26 cellular contexts compared by ENCODE assay signal in genomic region chr2:188645982-188646381, GRCh38.
A peak's percentile ranks its signal among the peaks of the same experiment; 100 is the strongest.
DNase-seq lines count a peak whose midpoint lies in the region; ATAC-seq, FAIRE-seq and TF ChIP-seq lines count a peak whose summit lies in the region.
"Had no signal": no experiment of that assay in that cellular context is flagged by ENCODE, and none has a peak within 500 bp of the region (broad histone marks: within the 10 kb centered on the region; RNA-seq: fewer than 3 reads in every experiment).

No MANE protein-coding gene starts in this region.

- no peak for TF ChIP-seq POLR2A in HepG2 (IDR thresholded peaks at IDR 0.05; ENCODE audit: insufficient read depth in 1 of 2, low read depth in 2 of 2, low read length in 2 of 2)

- H3K9ac ChIP-seq in astrocyte (ENCODE audit: low read length) (no peak overlapping the region), HepG2 (ENCODE audit: insufficient read depth, low read depth, low read length) (no peak overlapping the region)

- H3K4me1 ChIP-seq in astrocyte (ENCODE audit: insufficient read depth, low read length) (no peaks in the 10 kb centered on the region), HepG2 (ENCODE audit: insufficient read depth, low read length) (no peaks in the 10 kb centered on the region)
- H3K4me1 ChIP-seq: BE2C, Caco-2 had no signal

- H3K27ac ChIP-seq in astrocyte (ENCODE audit: low read depth, low read length) (no peak overlapping the region), HepG2 (ENCODE audit: extremely low read length, insufficient read depth, low read length) (no peak overlapping the region)
- H3K27ac ChIP-seq: tibial artery had no signal

- H3K4me1 Mint-ChIP-seq in astrocyte (ENCODE audit: low read depth, unreplicated experiment): peaks cover 5% of the 10 kb centered on the region
- no peaks in the 10 kb centered on the region for H3K4me1 Mint-ChIP-seq in stimulated activated effector memory CD8-positive, alpha-beta T cell treated with anti-CD3 and anti-CD28 coated beads, Interleukin-12 subunit alpha, Interleukin-12 subunit beta, amount 100 ng/mL, for 72 hours
- H3K4me1 Mint-ChIP-seq: activated naive CD8-positive, alpha-beta T cell treated with anti-CD3 and anti-CD28 coated beads, Interleukin-2, amount 10 ng/mL, durations not matched to agents 7 days and 5 days had no signal

- DNase-seq in HCEC 1CT (peak; percentile 74), astrocyte (ENCODE audit: low read depth) (peak; percentile 85), fibroblast of villous mesenchyme (ENCODE audit: low read depth) (peak; percentile 29), stromal cell of bone marrow (ENCODE audit: low read depth) (peak; percentile 19), HepG2 (ENCODE audit: low spot score) (no peak), midbrain (lab: John Stamatoyannopoulos, UW) (no peak)
- no peak for DNase-seq in stimulated activated effector memory CD8-positive, alpha-beta T cell treated with anti-CD3 and anti-CD28 coated beads, Interleukin-12 subunit alpha, Interleukin-12 subunit beta, amount 100 ng/mL, for 72 hours (ENCODE audit: low spot score in 2 of 2)
- DNase-seq: activated CD4-positive, alpha-beta memory T cell treated with anti-CD3 and anti-CD28 coated beads for 36 hours; activated CD4-positive, CD25-positive, alpha-beta regulatory T cell; activated naive CD8-positive, alpha-beta T cell treated with anti-CD3 and anti-CD28 coated beads, Interleukin-2, amount 10 ng/mL, durations not matched to agents 7 days and 5 days; BE2C; Caco-2; H7; hippocampal formation; mucosa of descending colon; NCI-H1092 treated with DMSO at 0.1 percent for 48 hours; NCI-H2081 treated with DMSO at 0.1 percent for 48 hours; NCI-H524; RPMI8226; stimulated activated CD4-positive, alpha-beta T cell treated with anti-CD3 and anti-CD28 coated beads, Interleukin-2, amount 100 ng/mL, for 24 hours; stimulated activated naive CD4-positive, alpha-beta T cell treated with Interleukin-2 at 50 U/mL for 16 hours; T1000; tibial artery had no signal

- H3K9me3 Mint-ChIP-seq in astrocyte (ENCODE audit: unreplicated experiment): no peaks in the 10 kb centered on the region
- H3K9me3 Mint-ChIP-seq in stimulated activated effector memory CD8-positive, alpha-beta T cell treated with anti-CD3 and anti-CD28 coated beads, Interleukin-12 subunit alpha, Interleukin-12 subunit beta, amount 100 ng/mL, for 72 hours: peaks cover 16% of the 10 kb centered on the region
- H3K9me3 Mint-ChIP-seq: activated naive CD8-positive, alpha-beta T cell treated with anti-CD3 and anti-CD28 coated beads, Interleukin-2, amount 10 ng/mL, durations not matched to agents 7 days and 5 days had no signal

- no peak overlapping the region for H3K4me3 Mint-ChIP-seq in astrocyte (ENCODE audit: unreplicated experiment)
- no peak overlapping the region for H3K4me3 Mint-ChIP-seq in stimulated activated effector memory CD8-positive, alpha-beta T cell treated with anti-CD3 and anti-CD28 coated beads, Interleukin-12 subunit alpha, Interleukin-12 subunit beta, amount 100 ng/mL, for 72 hours
- H3K4me3 Mint-ChIP-seq: activated CD4-positive, alpha-beta memory T cell treated with anti-CD3 and anti-CD28 coated beads for 36 hours; activated naive CD8-positive, alpha-beta T cell treated with anti-CD3 and anti-CD28 coated beads, Interleukin-2, amount 10 ng/mL, durations not matched to agents 7 days and 5 days; dendritic cell treated with granulocyte-macrophage colony-stimulating factor and Interleukin-4, amounts not matched to agents 40 ng/mL and 50 ng/mL, for 4 days had no signal

- POLR2A ChIA-PET in HepG2 (lab: Yijun Ruan, JAX): no interaction called here

- in situ Hi-C loops in HepG2 (cut with HindIII; ENCODE audit: extremely low pct_ligation_motif_present, low pct_unique_long_range_greater_than_20kb): no loop called here

- H2AFZ ChIP-seq in astrocyte (ENCODE audit: low read depth, low read length) (peak overlapping the region; percentile 46), HepG2 (ENCODE audit: low read length) (no peak overlapping the region)

- CTCF ChIA-PET in HepG2 (lab: Yijun Ruan, JAX; ENCODE audit: low intra/inter-chr PET ratio, low total read pairs): no interaction called here

- no peaks in the 10 kb centered on the region for H3K9me3 ChIP-seq in astrocyte (ENCODE audit: insufficient read depth, low read depth, low read length)
- H3K9me3 ChIP-seq in HepG2 (ENCODE audit: low read length): peaks cover 12% of the 10 kb centered on the region; the same call in 1 of the 2 replicates
- H3K9me3 ChIP-seq: BE2C, Caco-2, mucosa of descending colon, tibial artery had no signal

- TF ChIP-seq RAD21 in HepG2 (CRISPR knock-in tag; IDR thresholded peaks at IDR 0.05): no peak

- H3K27ac Mint-ChIP-seq in astrocyte (ENCODE audit: unreplicated experiment): no peak overlapping the region
- no peak overlapping the region for H3K27ac Mint-ChIP-seq in stimulated activated effector memory CD8-positive, alpha-beta T cell treated with anti-CD3 and anti-CD28 coated beads, Interleukin-12 subunit alpha, Interleukin-12 subunit beta, amount 100 ng/mL, for 72 hours
- H3K27ac Mint-ChIP-seq: activated CD4-positive, alpha-beta memory T cell treated with anti-CD3 and anti-CD28 coated beads for 36 hours; activated naive CD8-positive, alpha-beta T cell treated with anti-CD3 and anti-CD28 coated beads, Interleukin-2, amount 10 ng/mL, durations not matched to agents 7 days and 5 days; dendritic cell treated with granulocyte-macrophage colony-stimulating factor and Interleukin-4, amounts not matched to agents 40 ng/mL and 50 ng/mL, for 4 days had no signal

- no TSS peak for BruUV-seq in HepG2 (replicated peaks; lab: Mats Ljungman, UMichigan)

- FAIRE-seq in astrocyte (lab: Jason Lieb, UNC): peak; percentile 54
- no peak for FAIRE-seq in HepG2 (lab: Jason Lieb, UNC)
- FAIRE-seq: islet of Langerhans had no signal

- no peak for TF ChIP-seq EP300 in HepG2 (IDR thresholded peaks at IDR 0.05; ENCODE audit: low read depth in 2 of 2, low read length in 2 of 2)
- no peak for TF ChIP-seq EP300 in HepG2 (CRISPR knock-in tag; IDR thresholded peaks at IDR 0.05; ENCODE audit: borderline replicate concordance)

- H3K27me3 Mint-ChIP-seq in astrocyte (ENCODE audit: low read depth, unreplicated experiment): no peaks in the 10 kb centered on the region
- H3K27me3 Mint-ChIP-seq: activated CD4-positive, alpha-beta memory T cell treated with anti-CD3 and anti-CD28 coated beads for 36 hours; activated naive CD8-positive, alpha-beta T cell treated with anti-CD3 and anti-CD28 coated beads, Interleukin-2, amount 10 ng/mL, durations not matched to agents 7 days and 5 days; dendritic cell treated with granulocyte-macrophage colony-stimulating factor and Interleukin-4, amounts not matched to agents 40 ng/mL and 50 ng/mL, for 4 days had no signal

- H3K4me3 ChIP-seq in astrocyte (ENCODE audit: insufficient read depth, low read depth, low read length) (no peak overlapping the region), fibroblast of villous mesenchyme (ENCODE audit: low read depth, low read length) (no peak overlapping the region), HepG2 (replicated peaks in 1 of 3; ENCODE audit: insufficient read depth in 1 of 3, low read depth in 2 of 3, low read length in 3 of 3) (no peak overlapping the region)
- H3K4me3 ChIP-seq: mucosa of descending colon, skin epidermis, tibial artery had no signal

- intact Hi-C loops in HepG2 (cut with micrococcal nuclease; ENCODE audit: unreplicated experiment): no loop called here

- H3K4me2 ChIP-seq in astrocyte (ENCODE audit: low read length) (peak overlapping the region; percentile 1), HepG2 (ENCODE audit: low read depth, low read length) (no peak overlapping the region)

- H3K27me3 ChIP-seq in astrocyte (ENCODE audit: insufficient read depth, low read length) (no peaks in the 10 kb centered on the region), HepG2 (ENCODE audit: control insufficient read depth in 1 of 2, insufficient read depth in 2 of 2, low read length in 2 of 2) (no peaks in the 10 kb centered on the region)
- H3K27me3 ChIP-seq: BE2C, tibial artery had no signal

- no peaks in the 10 kb centered on the region for H3K36me3 Mint-ChIP-seq in astrocyte (ENCODE audit: low read depth, unreplicated experiment)
- H3K36me3 Mint-ChIP-seq in stimulated activated effector memory CD8-positive, alpha-beta T cell treated with anti-CD3 and anti-CD28 coated beads, Interleukin-12 subunit alpha, Interleukin-12 subunit beta, amount 100 ng/mL, for 72 hours: no peaks in the 10 kb centered on the region
- H3K36me3 Mint-ChIP-seq: activated CD4-positive, alpha-beta memory T cell treated with anti-CD3 and anti-CD28 coated beads for 36 hours; activated naive CD8-positive, alpha-beta T cell treated with anti-CD3 and anti-CD28 coated beads, Interleukin-2, amount 10 ng/mL, durations not matched to agents 7 days and 5 days had no signal

- no peak for ATAC-seq in stimulated activated effector memory CD8-positive, alpha-beta T cell treated with anti-CD3 and anti-CD28 coated beads, Interleukin-12 subunit alpha, Interleukin-12 subunit beta, amount 100 ng/mL, for 72 hours
- no peak for ATAC-seq in HepG2
- ATAC-seq: mucosa of descending colon had no signal

- whole genome bisulfite sequencing in HepG2 (ENCODE audit: low lambda C conversion rate): 0% methylated on average over 2 of the region's 2 CpGs

- H3K36me3 ChIP-seq in astrocyte (ENCODE audit: insufficient read depth, low read length) (no peaks in the 10 kb centered on the region), HepG2 (replicated peaks in 1 of 2; ENCODE audit: control insufficient read depth in 1 of 2, insufficient read depth in 2 of 2, low read length in 2 of 2) (no peaks in the 10 kb centered on the region)
- H3K36me3 ChIP-seq: BE2C, tibial artery had no signal

- H4K20me1 ChIP-seq in astrocyte (ENCODE audit: insufficient read depth, low read length) (no peaks in the 10 kb centered on the region), HepG2 (ENCODE audit: insufficient read depth, low read length) (no peaks in the 10 kb centered on the region)

- H3K79me2 ChIP-seq in astrocyte (ENCODE audit: insufficient read depth, low read length) (no peaks in the 10 kb centered on the region), HepG2 (ENCODE audit: insufficient read depth, low read length) (no peaks in the 10 kb centered on the region)

- TF ChIP-seq CTCF in astrocyte (IDR thresholded peaks at IDR 0.05; ENCODE audit: insufficient read depth, low read depth, low read length): no peak
- TF ChIP-seq CTCF in fibroblast of villous mesenchyme (IDR thresholded peaks at IDR 0.05; ENCODE audit: insufficient read depth, low read depth, low read length): no peak
- no peak for TF ChIP-seq CTCF in HepG2 (CRISPR knock-in tag; IDR thresholded peaks at IDR 0.05)

TF ChIP-seq in HepG2, 621 proteins besides CTCF, POLR2A, EP300 and RAD21 (continues in another document):
- TF ChIP-seq HOXA9 (CRISPR knock-in tag; IDR thresholded peaks at IDR 0.05; ENCODE audit: borderline replicate concordance) (no peak), ZFAT (CRISPR knock-in tag; conservative IDR thresholded peaks at IDR 0.05) (no peak), ZNF878 (CRISPR knock-in tag; IDR thresholded peaks at IDR 0.05) (no peak)

Comparison
In these comparisons a context has a peak if more than half of its experiments do, and no peak if none do; other contexts are left out.
1. DNase-seq: peak in HCEC 1CT (single experiment), astrocyte (single experiment), fibroblast of villous mesenchyme (single experiment) and stromal cell of bone marrow (single experiment); none in stimulated activated effector memory CD8-positive, alpha-beta T cell treated with anti-CD3 and anti-CD28 coated beads, Interleukin-12 subunit alpha, Interleukin-12 subunit beta, amount 100 ng/mL, for 72 hours (0 of 2), HepG2 (single experiment) and midbrain (single experiment).